In the genomic region with DNA sequence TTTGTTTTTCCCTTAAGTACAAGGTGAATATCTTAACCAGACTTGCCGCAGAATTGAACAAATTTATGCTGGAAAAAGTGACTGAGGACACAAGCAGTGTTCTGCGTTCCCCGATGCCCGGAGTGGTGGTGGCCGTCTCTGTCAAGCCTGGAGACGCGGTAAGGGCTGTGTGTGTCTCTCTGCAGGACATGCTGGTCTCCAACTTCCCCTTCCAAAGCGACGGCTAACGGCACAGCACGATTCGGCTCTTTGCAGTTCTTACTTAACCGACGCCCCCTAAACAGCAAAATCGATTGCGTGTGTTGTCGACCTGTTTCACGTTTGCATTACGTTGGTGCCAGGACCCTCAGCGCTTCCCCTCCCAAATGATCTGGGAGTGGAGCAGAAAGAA, we compare ENCODE assay signal across 12 cellular contexts.
DNase-seq lines count a peak whose midpoint lies in the region; ATAC-seq and TF ChIP-seq lines count a peak whose summit lies in the region.
"Had no signal": no experiment of that assay in that cellular context is flagged by ENCODE, and none has a peak within 500 bp of the region (broad histone marks: within the 10 kb centered on the region; RNA-seq: fewer than 3 reads in every experiment).

No MANE protein-coding gene starts in this region.

- ATAC-seq in activated T-cell treated with anti-CD3 and anti-CD28 coated beads, Interleukin-2, amount 50 U/mL, for 72 hours (replicated peaks in 1 of 2), result no peak
- no peak for ATAC-seq in stimulated activated effector memory CD8-positive, alpha-beta T cell treated with anti-CD3 and anti-CD28 coated beads, Interleukin-12 subunit alpha, Interleukin-12 subunit beta, amount 100 ng/mL, for 72 hours
- no peak for ATAC-seq in left lobe of liver

- H3K27ac Mint-ChIP-seq in endodermal cell, result no peak overlapping the region
- no peak overlapping the region for H3K27ac Mint-ChIP-seq in activated CD4-positive, alpha-beta memory T cell treated with anti-CD3 and anti-CD28 coated beads for 36 hours
- no peak overlapping the region for H3K27ac Mint-ChIP-seq in activated T-cell treated with anti-CD3 and anti-CD28 coated beads, Interleukin-2, amount 50 U/mL, for 72 hours
- no peak overlapping the region for H3K27ac Mint-ChIP-seq in stimulated activated effector memory CD8-positive, alpha-beta T cell treated with anti-CD3 and anti-CD28 coated beads, Interleukin-12 subunit alpha, Interleukin-12 subunit beta, amount 100 ng/mL, for 72 hours
- H3K27ac Mint-ChIP-seq: CD8-positive, alpha-beta T cell; T-helper 1 cell treated with Interleukin-12 subunit alpha and Interleukin-12 subunit beta and Interleukin-4 antibody, amounts not matched to agents 30 μg/mL and 1 μg/mL, for 36 hours had no signal

- H3K4me3 ChIP-seq in right atrium auricular region (no peak overlapping the region), endodermal cell (ENCODE audit: low read length) (no peak overlapping the region)
- H3K4me3 ChIP-seq: BLaER1, GM23248 had no signal

- no peaks in the 10 kb centered on the region for H3K9me3 Mint-ChIP-seq in endodermal cell
- H3K9me3 Mint-ChIP-seq in activated CD4-positive, alpha-beta memory T cell treated with anti-CD3 and anti-CD28 coated beads for 36 hours, result no peaks in the 10 kb centered on the region
- H3K9me3 Mint-ChIP-seq in activated T-cell treated with anti-CD3 and anti-CD28 coated beads, Interleukin-2, amount 50 U/mL, for 72 hours, result no peaks in the 10 kb centered on the region
- no peaks in the 10 kb centered on the region for H3K9me3 Mint-ChIP-seq in stimulated activated effector memory CD8-positive, alpha-beta T cell treated with anti-CD3 and anti-CD28 coated beads, Interleukin-12 subunit alpha, Interleukin-12 subunit beta, amount 100 ng/mL, for 72 hours
- H3K9me3 Mint-ChIP-seq: CD8-positive, alpha-beta T cell; T-helper 1 cell treated with Interleukin-12 subunit alpha and Interleukin-12 subunit beta and Interleukin-4 antibody, amounts not matched to agents 30 μg/mL and 1 μg/mL, for 36 hours had no signal

- H3K27me3 ChIP-seq in right atrium auricular region, result no peaks in the 10 kb centered on the region
- H3K27me3 ChIP-seq in endodermal cell (ENCODE audit: control insufficient read depth, insufficient read depth, low read length, poor library complexity, severe bottlenecking), result no peaks in the 10 kb centered on the region
- H3K27me3 ChIP-seq: BLaER1 had no signal

- no peak overlapping the region for H3K4me3 Mint-ChIP-seq in endodermal cell
- no peak overlapping the region for H3K4me3 Mint-ChIP-seq in activated CD4-positive, alpha-beta memory T cell treated with anti-CD3 and anti-CD28 coated beads for 36 hours
- H3K4me3 Mint-ChIP-seq in activated T-cell treated with anti-CD3 and anti-CD28 coated beads, Interleukin-2, amount 50 U/mL, for 72 hours, result no peak overlapping the region
- H3K4me3 Mint-ChIP-seq in stimulated activated effector memory CD8-positive, alpha-beta T cell treated with anti-CD3 and anti-CD28 coated beads, Interleukin-12 subunit alpha, Interleukin-12 subunit beta, amount 100 ng/mL, for 72 hours, result no peak overlapping the region
- H3K4me3 Mint-ChIP-seq: CD8-positive, alpha-beta T cell; T-helper 1 cell treated with Interleukin-12 subunit alpha and Interleukin-12 subunit beta and Interleukin-4 antibody, amounts not matched to agents 30 μg/mL and 1 μg/mL, for 36 hours had no signal

- peaks cover 0 to 23% of the 10 kb centered on the region in 2 donors for H3K4me1 ChIP-seq in right atrium auricular region
- no peaks in the 10 kb centered on the region for H3K4me1 ChIP-seq in endodermal cell (ENCODE audit: control insufficient read depth, insufficient read depth, low read length)

- H3K36me3 ChIP-seq in right atrium auricular region, result no peaks in the 10 kb centered on the region
- peaks cover 12% of the 10 kb centered on the region for H3K36me3 ChIP-seq in endodermal cell (ENCODE audit: control insufficient read depth, insufficient read depth, low read length)
- H3K36me3 ChIP-seq: BLaER1 had no signal

- WGBS in endodermal cell (ENCODE audit: insufficient coverage in 1 of 2, insufficient read length in 1 of 2), 2 experiments, result 79 to 89% methylated on average over 19 to 20 of the region's 20 CpGs

- intact Hi-C loops in cardiac septum (cut with DNase I), result loop anchor here (2.0 to 10.0 kb wide), 4 partner anchors 281 to 857 kb away; partner anchors contain the start of gene ZIC2
- intact Hi-C loops in activated CD4-positive, alpha-beta memory T cell treated with anti-CD3 and anti-CD28 coated beads for 36 hours (cut with micrococcal nuclease), result loop anchor here (1.0 to 10.0 kb wide), 5 partner anchors 281 to 859 kb away; partner anchors contain the start of genes PCCA and ZIC2

- CTCF ChIA-PET in activated CD4-positive, alpha-beta memory T cell treated with anti-CD3 and anti-CD28 coated beads for 36 hours (lab: Charles Lee), result interaction anchor here (0.6 to 4.5 kb wide), 39 partner anchors 10 to 1001 kb away, joined by 3 to 27 read pairs (median 5); partner anchors contain the start of gene PCCA

- DNase-seq in right atrium auricular region (ENCODE audit: low spot score), result peak; percentile 30
- no peak for DNase-seq in cardiac septum (ENCODE audit: low spot score)
- peak; percentile 63 for DNase-seq in NOMO-1 treated with DMSO at 0.1 percent for 48 hours (lab: John Stamatoyannopoulos, UW; ENCODE audit: unreplicated experiment)
- peak; percentile 53 for DNase-seq in endodermal cell
- DNase-seq in activated CD4-positive, alpha-beta memory T cell treated with anti-CD3 and anti-CD28 coated beads for 36 hours, result no peak
- DNase-seq in activated T-cell treated with anti-CD3 and anti-CD28 coated beads, Interleukin-2, amount 50 U/mL, for 72 hours, result no peak
- DNase-seq in stimulated activated effector memory CD8-positive, alpha-beta T cell treated with anti-CD3 and anti-CD28 coated beads, Interleukin-12 subunit alpha, Interleukin-12 subunit beta, amount 100 ng/mL, for 72 hours (ENCODE audit: low spot score in 2 of 2), result no peak
- DNase-seq in left lobe of liver (ENCODE audit: low spot score), result no peak

- peaks cover 18% of the 10 kb centered on the region for H3K36me3 Mint-ChIP-seq in endodermal cell (ENCODE audit: low read depth)
- H3K36me3 Mint-ChIP-seq in activated CD4-positive, alpha-beta memory T cell treated with anti-CD3 and anti-CD28 coated beads for 36 hours, result no peaks in the 10 kb centered on the region
- no peaks in the 10 kb centered on the region for H3K36me3 Mint-ChIP-seq in activated T-cell treated with anti-CD3 and anti-CD28 coated beads, Interleukin-2, amount 50 U/mL, for 72 hours (ENCODE audit: insufficient read depth in 2 of 2)
- no peaks in the 10 kb centered on the region for H3K36me3 Mint-ChIP-seq in stimulated activated effector memory CD8-positive, alpha-beta T cell treated with anti-CD3 and anti-CD28 coated beads, Interleukin-12 subunit alpha, Interleukin-12 subunit beta, amount 100 ng/mL, for 72 hours

- peaks cover 52% of the 10 kb centered on the region for H3K4me1 Mint-ChIP-seq in endodermal cell
- H3K4me1 Mint-ChIP-seq in activated CD4-positive, alpha-beta memory T cell treated with anti-CD3 and anti-CD28 coated beads for 36 hours (ENCODE audit: low read depth), result peaks cover 21% of the 10 kb centered on the region
- peaks cover 7% of the 10 kb centered on the region for H3K4me1 Mint-ChIP-seq in activated T-cell treated with anti-CD3 and anti-CD28 coated beads, Interleukin-2, amount 50 U/mL, for 72 hours (ENCODE audit: low read depth)
- peaks cover 26% of the 10 kb centered on the region for H3K4me1 Mint-ChIP-seq in stimulated activated effector memory CD8-positive, alpha-beta T cell treated with anti-CD3 and anti-CD28 coated beads, Interleukin-12 subunit alpha, Interleukin-12 subunit beta, amount 100 ng/mL, for 72 hours

- POLR2A ChIA-PET in activated CD4-positive, alpha-beta memory T cell treated with anti-CD3 and anti-CD28 coated beads for 36 hours (lab: Charles Lee), result no interaction called here

- TF ChIP-seq CTCF in right atrium auricular region (IDR thresholded peaks at IDR 0.05) (no peak), endodermal cell (conservative IDR thresholded peaks at IDR 0.05) (no peak)

- no peaks in the 10 kb centered on the region for H3K9me3 ChIP-seq in right atrium auricular region
- no peaks in the 10 kb centered on the region for H3K9me3 ChIP-seq in endodermal cell (ENCODE audit: control insufficient read depth, low read length)
- H3K9me3 ChIP-seq: BLaER1 had no signal

- H3K27me3 Mint-ChIP-seq in endodermal cell (ENCODE audit: insufficient read depth), result no peaks in the 10 kb centered on the region
- peaks cover 12% of the 10 kb centered on the region for H3K27me3 Mint-ChIP-seq in activated CD4-positive, alpha-beta memory T cell treated with anti-CD3 and anti-CD28 coated beads for 36 hours
- H3K27me3 Mint-ChIP-seq in activated T-cell treated with anti-CD3 and anti-CD28 coated beads, Interleukin-2, amount 50 U/mL, for 72 hours (ENCODE audit: low read depth), result peaks cover 35% of the 10 kb centered on the region

- H3K9ac ChIP-seq in endodermal cell (ENCODE audit: extremely low read depth, low read length, poor library complexity, severe bottlenecking), result no peak overlapping the region
- H3K9ac ChIP-seq: BLaER1, GM23248 had no signal

- H3K27ac ChIP-seq in right atrium auricular region, result no peak overlapping the region
- H3K27ac ChIP-seq in endodermal cell (ENCODE audit: low read depth, low read length), result no peak overlapping the region
- H3K27ac ChIP-seq: BLaER1, GM23248 had no signal

Comparison
In these comparisons a context has a peak if more than half of its experiments do, and no peak if none do; other contexts are left out.
1. DNase-seq: peak in right atrium auricular region (single experiment), NOMO-1 treated with DMSO at 0.1 percent for 48 hours (single experiment) and endodermal cell (single experiment); none in cardiac septum (single experiment), activated CD4-positive, alpha-beta memory T cell treated with anti-CD3 and anti-CD28 coated beads for 36 hours (single experiment), activated T-cell treated with anti-CD3 and anti-CD28 coated beads, Interleukin-2, amount 50 U/mL, for 72 hours (0 of 2), stimulated activated effector memory CD8-positive, alpha-beta T cell treated with anti-CD3 and anti-CD28 coated beads, Interleukin-12 subunit alpha, Interleukin-12 subunit beta, amount 100 ng/mL, for 72 hours (0 of 2) and left lobe of liver (single experiment).